8 cellular contexts compared by ENCODE assay signal in the genomic region with DNA sequence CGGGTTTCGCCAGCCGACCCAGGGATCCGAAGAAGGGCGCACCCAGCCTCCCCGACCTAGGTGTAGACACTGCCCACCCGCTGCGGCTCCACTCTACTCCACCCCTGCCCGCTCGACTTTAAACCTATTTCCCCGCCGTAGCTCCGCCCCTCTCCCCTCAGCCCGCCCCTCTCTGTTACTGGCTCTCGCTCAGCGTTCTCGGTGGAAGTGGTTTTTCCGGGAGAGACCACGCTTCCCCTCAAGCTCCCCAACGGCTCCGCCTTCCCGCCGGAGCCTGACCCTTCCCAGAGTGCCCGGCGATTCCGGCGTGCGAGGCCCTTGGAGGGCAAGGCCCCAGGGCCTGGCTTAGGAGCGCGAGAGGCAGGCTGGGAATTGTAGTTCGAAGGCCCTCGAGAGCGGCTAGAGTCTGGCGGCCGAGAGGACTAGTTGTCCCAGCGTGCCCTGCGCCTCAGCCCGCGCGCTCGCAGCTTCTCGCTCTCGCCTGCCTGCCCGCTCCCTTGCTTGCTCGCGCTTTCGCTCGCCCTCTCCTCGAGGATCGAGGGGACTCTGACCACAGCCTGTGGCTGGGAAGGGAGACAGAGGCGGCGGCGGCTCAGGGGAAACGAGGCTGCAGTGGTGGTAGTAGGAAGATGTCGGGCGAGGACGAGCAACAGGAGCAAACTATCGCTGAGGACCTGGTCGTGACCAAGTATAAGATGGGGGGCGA. TPM values are rescaled to one million over a fixed set of nuclear protein-coding genes. Genes with fewer than 3 reads are reported as not detected.
A peak's percentile ranks its signal among the peaks of the same experiment; 100 is the strongest.
DNase-seq lines count a peak whose midpoint lies in the region; ATAC-seq and TF ChIP-seq lines count a peak whose summit lies in the region.

A gene (plus strand): TSS at position 451 of the 706 bp plus-strand sequence. CDS start 179 bp downstream, at position 630.

- WGBS in testis, 2 donors: 0% methylated on average over 32 to 60 of the region's 60 CpGs

- H3K9me3 Mint-ChIP-seq in activated naive CD4-positive, alpha-beta T cell treated with anti-CD3 and anti-CD28 coated beads, Interleukin-2, amount 50 U/mL, for 72 hours: no peaks in the 10 kb centered on the region

- H3K27me3 ChIP-seq in testis: no peaks in the 10 kb centered on the region

- DNase-seq in NCI-H1092 treated with DMSO at 0.1 percent for 48 hours (lab: John Stamatoyannopoulos, UW): peak; percentile 96
- peak; percentile 90 for DNase-seq in SKM-1 (lab: John Stamatoyannopoulos, UW; ENCODE audit: unreplicated experiment)
- DNase-seq in activated naive CD4-positive, alpha-beta T cell treated with anti-CD3 and anti-CD28 coated beads, Interleukin-2, amount 50 U/mL, for 72 hours (ENCODE audit: low spot score in 2 of 2): peak; percentile 94 to 97
- peak; percentile 88 for DNase-seq in glomerular endothelial cell (ENCODE audit: extremely low read depth, low read depth, low spot score)
- peak; percentile 85 for DNase-seq in omental fat pad (ENCODE audit: low spot score)
- peak; percentile 99 for DNase-seq in testis

- no peaks in the 10 kb centered on the region for H3K36me3 ChIP-seq in testis (ENCODE audit: low read depth, missing control alignments)

- peaks cover 12% of the 10 kb centered on the region for H3K4me1 ChIP-seq in testis

- TF ChIP-seq CTCF in omental fat pad (IDR thresholded peaks at IDR 0.05) (no peak), testis (IDR thresholded peaks at IDR 0.05) (no peak)

- peak within 1 kb of the TSS; percentile 41 to 88 for H3K27ac ChIP-seq in testis

- no peaks in the 10 kb centered on the region for H3K9me3 ChIP-seq in testis

- intact Hi-C loops in testis (cut with DNase I; ENCODE audit: low total_unique reads): no loop called here

- H3K27ac Mint-ChIP-seq in activated naive CD4-positive, alpha-beta T cell treated with anti-CD3 and anti-CD28 coated beads, Interleukin-2, amount 50 U/mL, for 72 hours: peak within 1 kb of the TSS; percentile 90 to 99

- peaks cover 32 to 46% of the 10 kb centered on the region in 2 donors for H3K36me3 Mint-ChIP-seq in activated naive CD4-positive, alpha-beta T cell treated with anti-CD3 and anti-CD28 coated beads, Interleukin-2, amount 50 U/mL, for 72 hours

- peak; percentile 94 for ATAC-seq in HG02610 (IDR thresholded peaks at IDR 0.05; ENCODE audit: unreplicated experiment)
- ATAC-seq in activated naive CD4-positive, alpha-beta T cell treated with anti-CD3 and anti-CD28 coated beads, Interleukin-2, amount 50 U/mL, for 72 hours: peak; percentile 90 to 94
- peak; percentile 98 for ATAC-seq in omental fat pad (ENCODE audit: low FRiP score)

- H3K4me3 ChIP-seq in GM08714 (ENCODE audit: low read length): peak within 1 kb of the TSS; percentile 81
- H3K4me3 ChIP-seq in testis: peak within 1 kb of the TSS; percentile 84 to 92

- TF ChIP-seq POLR2A in testis (IDR thresholded peaks at IDR 0.05): peak; percentile 47

RNA-seq across cellular contexts. Expression of the gene that starts here (rescaled TPM):
- 100 to 1,000 TPM; 224 to 356 TPM for total RNA-seq in activated naive CD4-positive, alpha-beta T cell treated with anti-CD3 and anti-CD28 coated beads, Interleukin-2, amount 50 U/mL, for 72 hours
- total RNA-seq in glomerular endothelial cell: 113 and 125 TPM in 2 replicates
- 100 to 1,000 TPM in 3 of 4 donors, 10 to 100 TPM in 1; 90.2 to 232 (median 119) TPM for total RNA-seq in omental fat pad
- 10 to 100 TPM; 61.0 to 81.4 TPM for total RNA-seq in testis
- 190 TPM for polyA plus RNA-seq in testis (ENCODE audit: insufficient read depth, low read depth, low replicate concordance)

Comparison
In these comparisons a context has a peak if more than half of its experiments do, and no peak if none do; other contexts are left out.
1. Peak in every context shown above with its lines: DNase-seq, ATAC-seq, H3K4me3 ChIP-seq and H3K27ac ChIP-seq.